Comparison of ENCODE assay signal across 8 cellular contexts in the genomic region with DNA sequence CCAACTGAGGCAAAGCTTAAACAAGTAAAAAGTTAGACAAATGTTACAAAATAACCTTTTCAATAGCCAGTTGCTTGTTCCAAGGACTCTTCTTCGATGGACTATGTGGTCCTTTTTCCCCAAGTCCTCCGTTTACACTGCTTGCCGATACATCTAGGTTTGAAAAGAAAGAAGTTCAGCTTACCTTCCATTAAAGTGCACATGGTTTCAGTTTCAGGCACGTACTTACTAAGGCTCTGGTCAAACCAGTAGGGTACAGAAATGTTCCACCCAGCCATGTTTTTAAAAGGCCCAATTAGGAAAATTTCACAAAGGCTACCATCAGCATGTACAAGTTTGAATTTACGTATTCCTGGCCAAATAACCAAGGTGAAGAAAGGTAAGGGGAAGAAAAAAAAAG. TPM values are rescaled to one million over a fixed set of nuclear protein-coding genes. Genes with fewer than 3 reads are reported as not detected.
DNase-seq lines count a peak whose midpoint lies in the region; TF ChIP-seq lines count a peak whose summit lies in the region.

No MANE protein-coding gene starts in this region.

- peak; percentile 47 for DNase-seq in HT-29 (ENCODE audit: low spot score)
- no peak for DNase-seq in activated naive CD8-positive, alpha-beta T cell treated with anti-CD3 and anti-CD28 coated beads for 36 hours
- DNase-seq in left kidney (ENCODE audit: low read depth, low spot score) = peak; percentile 32
- DNase-seq in uterus = no peak
- no peak for DNase-seq in DMS153 treated with DMSO at 0.1 percent for 48 hours (lab: John Stamatoyannopoulos, UW; ENCODE audit: unreplicated experiment)
- DNase-seq in HEK293T (ENCODE audit: extremely low spot score) = no peak
- DNase-seq in stimulated activated CD4-positive, alpha-beta T cell treated with anti-CD3 and anti-CD28 coated beads, Interleukin-4, amount 100 ng/mL, for 24 hours = no peak

- H3K9me3 Mint-ChIP-seq in activated naive CD8-positive, alpha-beta T cell treated with anti-CD3 and anti-CD28 coated beads for 36 hours = no peaks in the 10 kb centered on the region

- CTCF ChIA-PET in HEK293T (lab: Yijun Ruan, JAX) = interaction anchor here (0.7 to 1.0 kb wide), 2 partner anchors 9 to 27 kb away, joined by 3 read pairs; no protein-coding TSS in a partner anchor

- H3K27ac Mint-ChIP-seq in activated naive CD8-positive, alpha-beta T cell treated with anti-CD3 and anti-CD28 coated beads for 36 hours = peak overlapping the region; percentile 94

- peak overlapping the region in 10 of 11 experiments; percentile 90 to 99 (median 98); a peak in 20 of 22 replicates for H3K27ac ChIP-seq in BLaER1 treated with 17β-estradiol and CSF1 and Interleukin-3, amounts not matched to agents 10 nM and 100 nM
- H3K27ac ChIP-seq in uterus = peak overlapping the region; percentile 100

- peaks cover 0 to 9% (median 0%) of the 10 kb centered on the region in 11 experiments; a peak in 3 of 22 replicates for H3K9me3 ChIP-seq in BLaER1 treated with 17β-estradiol and CSF1 and Interleukin-3, amounts not matched to agents 10 nM and 100 nM (replicated peaks in 1 of 11)
- no peaks in the 10 kb centered on the region for H3K9me3 ChIP-seq in uterus

- peaks cover 55 to 70% (median 65%) of the 10 kb centered on the region in 11 experiments; a peak in 21 of 22 replicates for H4K20me1 ChIP-seq in BLaER1 treated with 17β-estradiol and CSF1 and Interleukin-3, amounts not matched to agents 10 nM and 100 nM

- H3K36me3 ChIP-seq in BLaER1 treated with 17β-estradiol and CSF1 and Interleukin-3, amounts not matched to agents 10 nM and 100 nM = peaks cover 54 to 68% (median 62%) of the 10 kb centered on the region in 11 experiments
- H3K36me3 ChIP-seq in uterus = no peaks in the 10 kb centered on the region

- no peak for TF ChIP-seq POLR2A in uterus (IDR thresholded peaks at IDR 0.05)

- peak overlapping the region; percentile 94 to 100 (median 99) for H3K9ac ChIP-seq in BLaER1 treated with 17β-estradiol and CSF1 and Interleukin-3, amounts not matched to agents 10 nM and 100 nM

- no peak for TF ChIP-seq CTCF in uterus (IDR thresholded peaks at IDR 0.05)

- intact Hi-C loops in uterus (cut with DNase I; ENCODE audit: low total_unique reads) = no loop called here

- peaks cover 45% of the 10 kb centered on the region for H3K4me1 Mint-ChIP-seq in activated naive CD8-positive, alpha-beta T cell treated with anti-CD3 and anti-CD28 coated beads for 36 hours

- H3K27me3 ChIP-seq in BLaER1 treated with 17β-estradiol and CSF1 and Interleukin-3, amounts not matched to agents 10 nM and 100 nM = no peaks in the 10 kb centered on the region
- no peaks in the 10 kb centered on the region for H3K27me3 ChIP-seq in uterus

- peaks cover 55 to 64% (median 58%) of the 10 kb centered on the region in 10 experiments for H3K4me1 ChIP-seq in BLaER1 treated with 17β-estradiol and CSF1 and Interleukin-3, amounts not matched to agents 10 nM and 100 nM
- H3K4me1 ChIP-seq in uterus = peaks cover 14% of the 10 kb centered on the region in 2 donors

- H3K4me2 ChIP-seq in BLaER1 treated with 17β-estradiol and CSF1 and Interleukin-3, amounts not matched to agents 10 nM and 100 nM = peak overlapping the region; percentile 75 to 97 (median 91)

- H3K36me3 Mint-ChIP-seq in activated naive CD8-positive, alpha-beta T cell treated with anti-CD3 and anti-CD28 coated beads for 36 hours = peaks cover 57% of the 10 kb centered on the region

- peaks cover 7% of the 10 kb centered on the region for H3K27me3 Mint-ChIP-seq in activated naive CD8-positive, alpha-beta T cell treated with anti-CD3 and anti-CD28 coated beads for 36 hours

- peak overlapping the region; percentile 94 for H3K4me3 Mint-ChIP-seq in activated naive CD8-positive, alpha-beta T cell treated with anti-CD3 and anti-CD28 coated beads for 36 hours

- H3K4me3 ChIP-seq in BLaER1 treated with 17β-estradiol and CSF1 and Interleukin-3, amounts not matched to agents 10 nM and 100 nM = peak overlapping the region; percentile 81 to 99 (median 95)
- peak overlapping the region; percentile 7 to 97 for H3K4me3 ChIP-seq in uterus

- POLR2A ChIA-PET in HEK293T (lab: Yijun Ruan, JAX) = interaction anchor here (0.8 to 5.2 kb wide), 5 partner anchors 7 to 38 kb away, joined by 4 to 29 read pairs (median 8); a partner anchor contains a TSS

TF ChIP-seq in HEK293T, 16 proteins besides CTCF, POLR2A, EP300 and RAD21:
- TF ChIP-seq TARDBP (IDR thresholded peaks at IDR 0.05) (no peak), BHLHE40 (IDR thresholded peaks at IDR 0.05; ENCODE audit: borderline replicate concordance) (no peak), CTBP1 (IDR thresholded peaks at IDR 0.05; ENCODE audit: borderline replicate concordance) (no peak), FOXK2 (IDR thresholded peaks at IDR 0.05) (no peak), ARNT (IDR thresholded peaks at IDR 0.05) (no peak), LEF1 (IDR thresholded peaks at IDR 0.05; ENCODE audit: borderline replicate concordance) (no peak), ZNF384 (IDR thresholded peaks at IDR 0.05) (no peak), NFRKB (IDR thresholded peaks at IDR 0.05) (no peak), SUZ12 (IDR thresholded peaks at IDR 0.05) (no peak), FOXM1 (IDR thresholded peaks at IDR 0.05; ENCODE audit: borderline replicate concordance) (no peak), SP1 (IDR thresholded peaks at IDR 0.05) (no peak), FOXA1 (IDR thresholded peaks at IDR 0.05) (no peak), HDGF (IDR thresholded peaks at IDR 0.05; ENCODE audit: borderline replicate concordance) (no peak), L3MBTL2 (conservative IDR thresholded peaks at IDR 0.05) (no peak)
- TF ChIP-seq, protein P1, sequence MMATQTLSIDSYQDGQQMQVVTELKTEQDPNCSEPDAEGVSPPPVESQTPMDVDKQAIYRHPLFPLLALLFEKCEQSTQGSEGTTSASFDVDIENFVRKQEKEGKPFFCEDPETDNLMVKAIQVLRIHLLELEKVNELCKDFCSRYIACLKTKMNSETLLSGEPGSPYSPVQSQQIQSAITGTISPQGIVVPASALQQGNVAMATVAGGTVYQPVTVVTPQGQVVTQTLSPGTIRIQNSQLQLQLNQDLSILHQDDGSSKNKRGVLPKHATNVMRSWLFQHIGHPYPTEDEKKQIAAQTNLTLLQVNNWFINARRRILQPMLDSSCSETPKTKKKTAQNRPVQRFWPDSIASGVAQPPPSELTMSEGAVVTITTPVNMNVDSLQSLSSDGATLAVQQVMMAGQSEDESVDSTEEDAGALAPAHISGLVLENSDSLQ (IDR thresholded peaks at IDR 0.05) = no peak

RNA-seq across cellular contexts. Expression of a gene that starts 2.1 kb away (rescaled TPM):
- 1,245 and 1,410 TPM in 2 replicates for total RNA-seq in HT-29 (2014; rRNA removed; shearing (Covaris generic))
- 100 to 1,000 TPM; 549 to 571 TPM for total RNA-seq in activated naive CD8-positive, alpha-beta T cell treated with anti-CD3 and anti-CD28 coated beads for 36 hours
- 100 to 1,000 TPM; 127 to 753 (median 167) TPM for total RNA-seq in uterus

RNA-seq across cellular contexts. Expression of a gene that starts 2.9 kb away (rescaled TPM):
- total RNA-seq in HT-29 (2014; rRNA removed; shearing (Covaris generic)) = 21.5 and 24.9 TPM in 2 replicates
- 10 to 100 TPM; 14.4 to 16.0 TPM for total RNA-seq in activated naive CD8-positive, alpha-beta T cell treated with anti-CD3 and anti-CD28 coated beads for 36 hours
- total RNA-seq in uterus = 10 to 100 TPM; 32.0 to 69.2 (median 45.2) TPM

RNA-seq across cellular contexts. Expression of a gene that starts 8.4 kb away (rescaled TPM):
- 52.1 and 52.8 TPM in 2 replicates for total RNA-seq in HT-29 (2014; rRNA removed; shearing (Covaris generic))
- total RNA-seq in activated naive CD8-positive, alpha-beta T cell treated with anti-CD3 and anti-CD28 coated beads for 36 hours = 10 to 100 TPM; 30.0 to 30.6 TPM
- 10 to 100 TPM; 13.8 to 32.5 (median 21.6) TPM for total RNA-seq in uterus

RNA-seq across cellular contexts. Expression of a gene that starts 8.6 kb away (rescaled TPM):
- 28.0 and 34.0 TPM in 2 replicates for total RNA-seq in HT-29 (2014; rRNA removed; shearing (Covaris generic))
- 10 to 100 TPM; 54.6 to 55.8 TPM for total RNA-seq in activated naive CD8-positive, alpha-beta T cell treated with anti-CD3 and anti-CD28 coated beads for 36 hours
- 10 to 100 TPM in 3 of 4 donors, 1 to 10 TPM in 1; 5.9 to 40.8 (median 21.2) TPM for total RNA-seq in uterus

RNA-seq across cellular contexts. Expression of a gene that starts 24.2 kb away (rescaled TPM):
- total RNA-seq in HT-29 (2014; rRNA removed; shearing (Covaris generic)) = 0.23 and 0.99 TPM in 2 replicates
- 10 to 100 TPM; 13.7 to 14.8 TPM for total RNA-seq in activated naive CD8-positive, alpha-beta T cell treated with anti-CD3 and anti-CD28 coated beads for 36 hours
- total RNA-seq in uterus = 100 to 1,000 TPM; 174 to 250 (median 197) TPM

Comparison
In these comparisons a context has a peak if more than half of its experiments do, and no peak if none do; other contexts are left out.
1. DNase-seq: peak in HT-29 (single experiment) and left kidney (single experiment); none in activated naive CD8-positive, alpha-beta T cell treated with anti-CD3 and anti-CD28 coated beads for 36 hours (single experiment), uterus (0 of 2), DMS153 treated with DMSO at 0.1 percent for 48 hours (single experiment), HEK293T (single experiment) and stimulated activated CD4-positive, alpha-beta T cell treated with anti-CD3 and anti-CD28 coated beads, Interleukin-4, amount 100 ng/mL, for 24 hours (single experiment).